Comparison of ENCODE assay signal across 11 cellular contexts in genomic region chr6:138498575-138499302, GRCh38. TPM values are rescaled to one million over a fixed set of nuclear protein-coding genes. Genes with fewer than 3 reads are reported as not detected.
A peak's percentile ranks its signal among the peaks of the same experiment; 100 is the strongest.
DNase-seq lines count a peak whose midpoint lies in the region; ATAC-seq and TF ChIP-seq lines count a peak whose summit lies in the region.
"Had no signal": no experiment of that assay in that cellular context is flagged by ENCODE, and none has a peak within 500 bp of the region (broad histone marks: within the 10 kb centered on the region; RNA-seq: fewer than 3 reads in every experiment).

No MANE protein-coding gene starts in this region.

- H3K36me3 ChIP-seq in neural progenitor cell = no peaks in the 10 kb centered on the region
- H3K36me3 ChIP-seq in upper lobe of right lung = no peaks in the 10 kb centered on the region
- no peaks in the 10 kb centered on the region for H3K36me3 ChIP-seq in vagina

- peaks cover 32% of the 10 kb centered on the region for H3K79me2 ChIP-seq in neural progenitor cell (ENCODE audit: low read depth)

- DNase-seq in NAMALWA (ENCODE audit: low spot score) = peak; percentile 6
- DNase-seq in neural progenitor cell (ENCODE audit: low spot score) = no peak
- no peak for DNase-seq in upper lobe of right lung
- no peak for DNase-seq in NCI-H187 treated with DMSO at 0.1 percent for 48 hours (lab: John Stamatoyannopoulos, UW)
- DNase-seq in activated T-cell treated with anti-CD3 and anti-CD28 coated beads, Interleukin-2, amount 50 U/mL, for 24 hours = no peak
- DNase-seq in vagina (ENCODE audit: extremely low spot score in 2 of 2) = no peak
- DNase-seq: activated CD8-positive, alpha-beta T cell treated with anti-CD3 and anti-CD28 coated beads, Interleukin-2, amount 10 ng/mL, durations not matched to agents 7 days and 5 days; amniotic stem cell; DMS153 had no signal

- ATAC-seq in GM18498 (IDR thresholded peaks at IDR 0.05; ENCODE audit: unreplicated experiment) (peak; percentile 14), esophagus mucosa (peak; percentile 41), upper lobe of right lung (no peak)
- ATAC-seq: activated CD8-positive, alpha-beta T cell treated with anti-CD3 and anti-CD28 coated beads, Interleukin-2, amount 10 ng/mL, durations not matched to agents 7 days and 5 days had no signal

- peak overlapping the region; percentile 72 for H3K4me2 ChIP-seq in neural progenitor cell

- TF ChIP-seq CTCF in neural progenitor cell (IDR thresholded peaks at IDR 0.05) = no peak
- TF ChIP-seq CTCF in upper lobe of right lung (IDR thresholded peaks at IDR 0.05) = no peak
- TF ChIP-seq CTCF in vagina (IDR thresholded peaks at IDR 0.05) = no peak

- H3K36me3 Mint-ChIP-seq in neural progenitor cell = peaks cover 17% of the 10 kb centered on the region
- H3K36me3 Mint-ChIP-seq in activated T-cell treated with anti-CD3 and anti-CD28 coated beads, Interleukin-2, amount 50 U/mL, for 24 hours (ENCODE audit: low read depth) = no peaks in the 10 kb centered on the region

- peak overlapping the region; percentile 87 for H3K27ac Mint-ChIP-seq in neural progenitor cell
- no peak overlapping the region for H3K27ac Mint-ChIP-seq in activated T-cell treated with anti-CD3 and anti-CD28 coated beads, Interleukin-2, amount 50 U/mL, for 24 hours
- H3K27ac Mint-ChIP-seq: activated CD8-positive, alpha-beta T cell treated with anti-CD3 and anti-CD28 coated beads, Interleukin-2, amount 10 ng/mL, durations not matched to agents 7 days and 5 days had no signal

- no peaks in the 10 kb centered on the region for H3K9me3 Mint-ChIP-seq in neural progenitor cell
- H3K9me3 Mint-ChIP-seq in activated T-cell treated with anti-CD3 and anti-CD28 coated beads, Interleukin-2, amount 50 U/mL, for 24 hours = no peaks in the 10 kb centered on the region

- H4K20me1 ChIP-seq in neural progenitor cell (ENCODE audit: low read depth) = peaks cover 33% of the 10 kb centered on the region

- H3K4me1 ChIP-seq in neural progenitor cell (peaks cover 37% of the 10 kb centered on the region), upper lobe of right lung (peaks cover 10% of the 10 kb centered on the region), vagina (peaks cover 5% of the 10 kb centered on the region)

- H3K27ac ChIP-seq in neural progenitor cell (no peak overlapping the region), upper lobe of right lung (no peak overlapping the region), vagina (no peak overlapping the region)

- no peaks in the 10 kb centered on the region for H3K27me3 ChIP-seq in neural progenitor cell
- no peaks in the 10 kb centered on the region for H3K27me3 ChIP-seq in upper lobe of right lung
- no peaks in the 10 kb centered on the region for H3K27me3 ChIP-seq in vagina

- H3K9me3 ChIP-seq in neural progenitor cell (ENCODE audit: low read depth) (no peaks in the 10 kb centered on the region), upper lobe of right lung (no peaks in the 10 kb centered on the region), vagina (no peaks in the 10 kb centered on the region)

- no peaks in the 10 kb centered on the region for H3K27me3 Mint-ChIP-seq in neural progenitor cell (ENCODE audit: insufficient read depth, low read depth)
- peaks cover 17% of the 10 kb centered on the region for H3K27me3 Mint-ChIP-seq in activated T-cell treated with anti-CD3 and anti-CD28 coated beads, Interleukin-2, amount 50 U/mL, for 24 hours

- H2AFZ ChIP-seq in neural progenitor cell (replicated peaks) = no peak overlapping the region

- H3K9ac ChIP-seq in neural progenitor cell = no peak overlapping the region

- TF ChIP-seq POLR2A in vagina (IDR thresholded peaks at IDR 0.05) = no peak

- peak overlapping the region; percentile 85 for H3K4me3 Mint-ChIP-seq in neural progenitor cell
- H3K4me3 Mint-ChIP-seq in activated T-cell treated with anti-CD3 and anti-CD28 coated beads, Interleukin-2, amount 50 U/mL, for 24 hours = no peak overlapping the region
- H3K4me3 Mint-ChIP-seq: activated CD8-positive, alpha-beta T cell treated with anti-CD3 and anti-CD28 coated beads, Interleukin-2, amount 10 ng/mL, durations not matched to agents 7 days and 5 days had no signal

- intact Hi-C loops in upper lobe of right lung (cut with DNase I) = no loop called here
- intact Hi-C loops in vagina (cut with DNase I) = no loop called here

- H3K4me3 ChIP-seq in neural progenitor cell (peak overlapping the region; percentile 32), upper lobe of right lung (no peak overlapping the region), vagina (no peak overlapping the region)

- H3K4me1 Mint-ChIP-seq in neural progenitor cell = peaks cover 65% of the 10 kb centered on the region
- peaks cover 4% of the 10 kb centered on the region for H3K4me1 Mint-ChIP-seq in activated T-cell treated with anti-CD3 and anti-CD28 coated beads, Interleukin-2, amount 50 U/mL, for 24 hours (ENCODE audit: low read depth)

- H3F3A ChIP-seq in neural progenitor cell (ENCODE audit: low read depth) = peaks cover 20% of the 10 kb centered on the region

RNA-seq across cellular contexts. Expression of gene NHSL1, which starts 0.6 kb away (rescaled TPM):
- total RNA-seq in esophagus mucosa = 34.8 TPM
- total RNA-seq in neural progenitor cell (ENCODE audit: low replicate concordance) = 7.7 and 12.1 TPM in 2 replicates
- total RNA-seq in upper lobe of right lung = 69.5 TPM
- 23.1 TPM for total RNA-seq in vagina
